Comparison of ENCODE assay signal across 15 cellular contexts in genomic region chr12:105945935-105946334, GRCh38.
"Had no signal": no experiment of that assay in that cellular context is flagged by ENCODE, and none has a peak within 500 bp of the region (broad histone marks: within the 10 kb centered on the region; RNA-seq: fewer than 3 reads in every experiment).

No MANE protein-coding gene starts in this region.

- H3K27me3 ChIP-seq: gastrocnemius medialis, pancreas, testis had no signal

- H3K4me3 Mint-ChIP-seq: activated CD4-positive, alpha-beta memory T cell treated with anti-CD3 and anti-CD28 coated beads, Interleukin-2, amount 10 ng/mL, durations not matched to agents 7 days and 5 days; activated naive CD8-positive, alpha-beta T cell treated with anti-CD3 and anti-CD28 coated beads for 36 hours; activated T-cell treated with anti-CD3 and anti-CD28 coated beads, Interleukin-2, amount 50 U/mL, for 72 hours; stimulated activated naive CD8-positive, alpha-beta T cell treated with anti-CD3 and anti-CD28 coated beads, Interleukin-15, amount 100 ng/mL, for 72 hours had no signal

- H3K4me1 Mint-ChIP-seq: activated CD4-positive, alpha-beta memory T cell treated with anti-CD3 and anti-CD28 coated beads, Interleukin-2, amount 10 ng/mL, durations not matched to agents 7 days and 5 days; activated naive CD8-positive, alpha-beta T cell treated with anti-CD3 and anti-CD28 coated beads for 36 hours; stimulated activated naive CD8-positive, alpha-beta T cell treated with anti-CD3 and anti-CD28 coated beads, Interleukin-15, amount 100 ng/mL, for 72 hours had no signal

- H3K9me3 Mint-ChIP-seq: activated CD4-positive, alpha-beta memory T cell treated with anti-CD3 and anti-CD28 coated beads, Interleukin-2, amount 10 ng/mL, durations not matched to agents 7 days and 5 days had no signal

- H3K4me1 ChIP-seq: gastrocnemius medialis, lower lobe of right lung, pancreas, testis had no signal

- H3K27ac ChIP-seq: gastrocnemius medialis, lower lobe of right lung, pancreas, testis had no signal

- H3K27me3 Mint-ChIP-seq: activated CD4-positive, alpha-beta memory T cell treated with anti-CD3 and anti-CD28 coated beads, Interleukin-2, amount 10 ng/mL, durations not matched to agents 7 days and 5 days had no signal

- H3K36me3 ChIP-seq: gastrocnemius medialis, lower lobe of right lung, pancreas had no signal

- H3K4me3 ChIP-seq: gastrocnemius medialis, lower lobe of right lung, pancreas, testis had no signal

- H3K9me3 ChIP-seq: gastrocnemius medialis, lower lobe of right lung, pancreas, testis had no signal

- H3K27ac Mint-ChIP-seq: activated CD4-positive, alpha-beta memory T cell treated with anti-CD3 and anti-CD28 coated beads, Interleukin-2, amount 10 ng/mL, durations not matched to agents 7 days and 5 days; activated naive CD8-positive, alpha-beta T cell treated with anti-CD3 and anti-CD28 coated beads for 36 hours; activated T-cell treated with anti-CD3 and anti-CD28 coated beads, Interleukin-2, amount 50 U/mL, for 72 hours; stimulated activated naive CD8-positive, alpha-beta T cell treated with anti-CD3 and anti-CD28 coated beads, Interleukin-15, amount 100 ng/mL, for 72 hours had no signal

- ATAC-seq: activated T-cell treated with anti-CD3 and anti-CD28 coated beads, Interleukin-2, amount 50 U/mL, for 72 hours; gastrocnemius medialis; lower lobe of right lung; stimulated activated naive CD8-positive, alpha-beta T cell treated with anti-CD3 and anti-CD28 coated beads, Interleukin-15, amount 100 ng/mL, for 72 hours had no signal

- H3K36me3 Mint-ChIP-seq: activated naive CD8-positive, alpha-beta T cell treated with anti-CD3 and anti-CD28 coated beads for 36 hours had no signal

- DNase-seq: activated CD4-positive, alpha-beta memory T cell treated with anti-CD3 and anti-CD28 coated beads, Interleukin-2, amount 10 ng/mL, durations not matched to agents 7 days and 5 days; activated CD4-positive, CD25-positive, alpha-beta regulatory T cell treated with anti-CD3 and anti-CD28 coated beads, Interleukin-2, amount 50 U/mL, for 72 hours; activated CD8-positive, alpha-beta memory T cell treated with anti-CD3 and anti-CD28 coated beads, Interleukin-2, amount 50 U/mL, for 4 hours; activated gamma-delta T cell treated with Interleukin-2 at 50 U/mL for 16 hours; activated naive CD8-positive, alpha-beta T cell treated with anti-CD3 and anti-CD28 coated beads for 36 hours; activated T-cell treated with anti-CD3 and anti-CD28 coated beads, Interleukin-2, amount 50 U/mL, for 72 hours; effector CD4-positive, alpha-beta T cell; gastrocnemius medialis; lower lobe of right lung; pancreas; retina; stimulated activated CD4-positive, alpha-beta T cell treated with anti-CD3 and anti-CD28 coated beads, Interleukin-4, amount 100 ng/mL, for 4 hours; stimulated activated naive CD8-positive, alpha-beta T cell treated with anti-CD3 and anti-CD28 coated beads, Interleukin-15, amount 100 ng/mL, for 72 hours; SW 1271 had no signal
